ENCODE assay signal across 16 cellular contexts in the genomic region with DNA sequence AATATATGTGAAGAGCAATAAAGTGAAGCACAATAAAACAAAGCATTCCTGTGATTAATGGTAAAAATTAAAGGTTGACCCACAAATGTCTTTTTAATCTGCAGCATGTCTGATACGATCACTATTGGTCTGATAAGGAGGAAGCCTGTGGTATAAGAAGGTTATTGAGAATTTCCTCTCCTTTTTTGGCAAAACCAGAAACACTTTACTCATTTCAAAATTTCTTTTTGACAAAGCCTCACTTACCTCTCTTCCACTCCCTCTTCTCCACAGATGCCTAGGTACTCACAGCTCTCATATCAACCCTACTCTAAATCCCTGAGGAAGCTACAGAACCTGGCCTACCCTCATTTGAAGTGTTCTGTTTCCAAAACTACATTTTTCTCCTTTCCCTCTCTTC. TPM values are rescaled to one million over a fixed set of nuclear protein-coding genes. Genes with fewer than 3 reads are reported as not detected.
A peak's percentile ranks its signal among the peaks of the same experiment; 100 is the strongest.
DNase-seq lines count a peak whose midpoint lies in the region; ATAC-seq and TF ChIP-seq lines count a peak whose summit lies in the region.
"Had no signal": no experiment of that assay in that cellular context is flagged by ENCODE, and none has a peak within 500 bp of the region (broad histone marks: within the 10 kb centered on the region; RNA-seq: fewer than 3 reads in every experiment).

No MANE protein-coding gene starts in this region.

- peaks cover 51% of the 10 kb centered on the region for H3K4me1 Mint-ChIP-seq in T-helper 2 cell treated with Interferon-gamma antibody and Interleukin-4, amounts not matched to agents 5 μg/mL and 100 μg/mL, for 36 hours (ENCODE audit: low read depth)
- peaks cover 42 to 47% of the 10 kb centered on the region in 2 donors for H3K4me1 Mint-ChIP-seq in natural killer cell
- peaks cover 16% of the 10 kb centered on the region for H3K4me1 Mint-ChIP-seq in endodermal cell
- H3K4me1 Mint-ChIP-seq in naive thymus-derived CD8-positive, alpha-beta T cell = peaks cover 24 to 39% (median 35%) of the 10 kb centered on the region in 4 donors

- H3K9me3 Mint-ChIP-seq in T-helper 2 cell treated with Interferon-gamma antibody and Interleukin-4, amounts not matched to agents 5 μg/mL and 100 μg/mL, for 36 hours = peaks cover 32% of the 10 kb centered on the region
- H3K9me3 Mint-ChIP-seq in natural killer cell (no peaks in the 10 kb centered on the region), endodermal cell (peaks cover 27% of the 10 kb centered on the region)
- H3K9me3 Mint-ChIP-seq in naive thymus-derived CD8-positive, alpha-beta T cell = peaks cover 0 to 28% (median 8%) of the 10 kb centered on the region in 9 donors

- no peak for TF ChIP-seq EP300 in stomach (IDR thresholded peaks at IDR 0.05)

- H3K27ac ChIP-seq in endodermal cell (ENCODE audit: low read depth, low read length) (no peak overlapping the region), stomach (no peak overlapping the region)
- H3K27ac ChIP-seq: hepatocyte, left lung, SK-N-MC, thoracic aorta, WERI-Rb-1 had no signal

- H3K4me3 ChIP-seq in endodermal cell (ENCODE audit: low read length) = no peak overlapping the region
- no peak overlapping the region for H3K4me3 ChIP-seq in stomach
- H3K4me3 ChIP-seq: hepatocyte, left lung, SK-N-MC, thoracic aorta had no signal

- no peaks in the 10 kb centered on the region for H3K27me3 ChIP-seq in endodermal cell (ENCODE audit: control insufficient read depth, insufficient read depth, low read length, poor library complexity, severe bottlenecking)
- no peaks in the 10 kb centered on the region for H3K27me3 ChIP-seq in stomach
- H3K27me3 ChIP-seq: hepatocyte, left lung had no signal

- no peak overlapping the region for H3K9ac ChIP-seq in endodermal cell (ENCODE audit: extremely low read depth, low read length, poor library complexity, severe bottlenecking)

- H3K9me3 ChIP-seq in endodermal cell (ENCODE audit: control insufficient read depth, low read length) = peaks cover 29% of the 10 kb centered on the region
- H3K9me3 ChIP-seq in stomach = peaks cover 0 to 6% (median 0%) of the 10 kb centered on the region in 4 donors
- H3K9me3 ChIP-seq: thoracic aorta had no signal

- peaks cover 34% of the 10 kb centered on the region for H3K36me3 Mint-ChIP-seq in T-helper 2 cell treated with Interferon-gamma antibody and Interleukin-4, amounts not matched to agents 5 μg/mL and 100 μg/mL, for 36 hours (ENCODE audit: low read depth)
- H3K36me3 Mint-ChIP-seq in natural killer cell (no peaks in the 10 kb centered on the region), endodermal cell (ENCODE audit: low read depth) (peaks cover 7% of the 10 kb centered on the region)
- H3K36me3 Mint-ChIP-seq in naive thymus-derived CD8-positive, alpha-beta T cell = peaks cover 0 to 31% (median 16%) of the 10 kb centered on the region in 3 donors

- H3K27ac Mint-ChIP-seq in T-helper 2 cell treated with Interferon-gamma antibody and Interleukin-4, amounts not matched to agents 5 μg/mL and 100 μg/mL, for 36 hours = peak overlapping the region; percentile 77
- H3K27ac Mint-ChIP-seq in natural killer cell = peak overlapping the region; percentile 58 to 84
- no peak overlapping the region for H3K27ac Mint-ChIP-seq in endodermal cell
- peak overlapping the region in 2 of 10 donors; percentile 2 to 8 for H3K27ac Mint-ChIP-seq in naive thymus-derived CD8-positive, alpha-beta T cell
- H3K27ac Mint-ChIP-seq: nephron progenitor cell had no signal

- H3K4me1 ChIP-seq in endodermal cell (ENCODE audit: control insufficient read depth, insufficient read depth, low read length) (no peaks in the 10 kb centered on the region), stomach (peaks cover 0 to 19% (median 6%) of the 10 kb centered on the region in 4 donors)
- H3K4me1 ChIP-seq: left lung had no signal

- 100% methylated on average over 1 of the region's 1 CpG; no CpG with 5 or more reads in 1 of the 2 experiments for WGBS in endodermal cell (ENCODE audit: insufficient coverage in 1 of 2, insufficient read length in 1 of 2), 2 experiments
- WGBS in stomach, 5 donors = 68 to 85% (median 73%) methylated on average over 1 of the region's 1 CpG

- peak; percentile 12 for DNase-seq in T-helper 2 cell treated with Interferon-gamma antibody and Interleukin-4, amounts not matched to agents 5 μg/mL and 100 μg/mL, for 36 hours (ENCODE audit: low spot score)
- DNase-seq in natural killer cell (no peak), endodermal cell (no peak), stomach (no peak)
- DNase-seq in naive thymus-derived CD8-positive, alpha-beta T cell = no peak
- DNase-seq: activated gamma-delta T cell treated with Interleukin-2 at 50 U/mL for 16 hours, GDM1, left lung, NCI-H226, nephron progenitor cell, WERI-Rb-1 had no signal

- TF ChIP-seq CTCF in natural killer cell (IDR thresholded peaks at IDR 0.05) (no peak), endodermal cell (conservative IDR thresholded peaks at IDR 0.05) (no peak), stomach (IDR thresholded peaks at IDR 0.05) (no peak)

- intact Hi-C loops in natural killer cell (cut with micrococcal nuclease) (no loop called here), stomach (cut with DNase I; ENCODE audit: low total_unique reads) (no loop called here)

- H3K36me3 ChIP-seq in endodermal cell (ENCODE audit: control insufficient read depth, insufficient read depth, low read length) (no peaks in the 10 kb centered on the region), stomach (no peaks in the 10 kb centered on the region)
- H3K36me3 ChIP-seq: left lung, thoracic aorta had no signal

- H3K4me3 Mint-ChIP-seq in T-helper 2 cell treated with Interferon-gamma antibody and Interleukin-4, amounts not matched to agents 5 μg/mL and 100 μg/mL, for 36 hours = peak overlapping the region; percentile 67
- H3K4me3 Mint-ChIP-seq in natural killer cell (peak overlapping the region; percentile 66), endodermal cell (no peak overlapping the region)
- peak overlapping the region in 4 of 10 donors; percentile 2 to 60 (median 28) for H3K4me3 Mint-ChIP-seq in naive thymus-derived CD8-positive, alpha-beta T cell
- H3K4me3 Mint-ChIP-seq: nephron progenitor cell had no signal

- ATAC-seq in GM18861 (IDR thresholded peaks at IDR 0.05; ENCODE audit: unreplicated experiment) = peak; percentile 57
- peak; percentile 54 for ATAC-seq in GM21717 (IDR thresholded peaks at IDR 0.05; ENCODE audit: unreplicated experiment)
- ATAC-seq in natural killer cell = no peak
- ATAC-seq in naive thymus-derived CD8-positive, alpha-beta T cell = no peak
- ATAC-seq: left lung had no signal

- no peak for TF ChIP-seq POLR2A in stomach (IDR thresholded peaks at IDR 0.05)

- no peaks in the 10 kb centered on the region for H3K27me3 Mint-ChIP-seq in T-helper 2 cell treated with Interferon-gamma antibody and Interleukin-4, amounts not matched to agents 5 μg/mL and 100 μg/mL, for 36 hours (ENCODE audit: low read depth)
- H3K27me3 Mint-ChIP-seq in natural killer cell (ENCODE audit: low read depth in 2 of 2) (no peaks in the 10 kb centered on the region), endodermal cell (ENCODE audit: insufficient read depth) (no peaks in the 10 kb centered on the region)
- H3K27me3 Mint-ChIP-seq in naive thymus-derived CD8-positive, alpha-beta T cell = no peaks in the 10 kb centered on the region

- POLR2A ChIA-PET in naive thymus-derived CD8-positive, alpha-beta T cell (lab: Charles Lee) = no interaction called here

RNA-seq across cellular contexts. Expression of a gene that starts 56.1 kb away (rescaled TPM):
- 10 to 100 TPM in 2 of 3 donors, 1 to 10 TPM in 1; 6.8 to 13.7 (median 11.4) TPM for total RNA-seq in natural killer cell
- 10 to 100 TPM in 1 of 2 donors, 1 to 10 TPM in 1; 7.4 to 11.8 TPM for total RNA-seq in endodermal cell
- 21.9 TPM for polyA plus RNA-seq in endodermal cell (2013, experiment 1 of 2)
- 21.6 TPM for polyA plus RNA-seq in endodermal cell (2013, experiment 2 of 2)
- total RNA-seq in stomach = 10 to 100 TPM in 3 of 5 donors, 1 to 10 TPM in 2; 7.5 to 90.2 (median 18.1) TPM
- 1 to 10 TPM; 1.6 to 5.3 (median 2.9) TPM for polyA plus RNA-seq in stomach
- total RNA-seq in naive thymus-derived CD8-positive, alpha-beta T cell = 1 to 10 TPM; 5.0 to 5.4 TPM
- polyA plus RNA-seq in naive thymus-derived CD8-positive, alpha-beta T cell = 10 to 100 TPM in 1 of 3 donors, 1 to 10 TPM in 2; 5.9 to 13.9 (median 9.6) TPM

Comparison
In these comparisons a context has a peak if more than half of its experiments do, and no peak if none do; other contexts are left out.
1. ATAC-seq: peak in GM18861 (single experiment) and GM21717 (single experiment); none in natural killer cell (0 of 3) and naive thymus-derived CD8-positive, alpha-beta T cell (0 of 2).